24 cellular contexts compared by ENCODE assay signal in the genomic region with DNA sequence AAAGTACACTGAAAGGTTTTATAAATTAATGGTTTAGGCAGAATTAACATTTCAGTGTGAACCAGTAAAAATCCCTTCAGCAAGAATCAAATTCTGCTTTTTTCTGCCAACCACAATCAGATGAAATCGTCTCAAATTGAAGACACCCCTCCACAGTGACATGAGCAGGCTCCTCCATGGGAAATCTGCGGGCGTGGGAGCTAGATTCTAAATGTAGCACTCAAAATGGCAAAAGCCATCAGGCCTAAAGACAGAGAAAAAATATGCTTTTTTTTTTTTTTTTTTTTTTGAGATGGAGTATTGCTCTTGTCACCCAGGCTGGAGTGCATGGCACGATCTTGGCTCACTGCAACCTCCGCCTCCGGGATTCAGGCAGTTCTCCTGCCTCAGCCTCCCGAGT.
"Had no signal": no experiment of that assay in that cellular context is flagged by ENCODE, and none has a peak within 500 bp of the region (broad histone marks: within the 10 kb centered on the region; RNA-seq: fewer than 3 reads in every experiment).

No MANE protein-coding gene starts in this region.

- H3K27ac ChIP-seq: colonic mucosa, coronary artery, dorsolateral prefrontal cortex, epithelial cell of prostate, esophagus muscularis mucosa, esophagus squamous epithelium, foreskin keratinocyte, gastrocnemius medialis, gastroesophageal sphincter, heart left ventricle, heart right ventricle had no signal

- H3K4me1 ChIP-seq: colonic mucosa, esophagus muscularis mucosa, esophagus squamous epithelium, foreskin keratinocyte, gastrocnemius medialis, gastroesophageal sphincter, heart left ventricle, heart right ventricle had no signal

- ATAC-seq: effector memory CD8-positive, alpha-beta T cell; esophagus mucosa; foreskin keratinocyte; gastrocnemius medialis; gastroesophageal sphincter; heart left ventricle; heart right ventricle had no signal

- H3K4me1 Mint-ChIP-seq: endodermal cell had no signal

- DNase-seq: colonic mucosa; cortex of kidney; dermis blood vessel endothelial cell; dorsolateral prefrontal cortex; effector CD4-positive, alpha-beta T cell; effector CD8-positive, alpha-beta T cell; effector memory CD4-positive, alpha-beta T cell; effector memory CD8-positive, alpha-beta T cell; endodermal cell; erythroblast; esophagus squamous epithelium; foreskin fibroblast; foreskin keratinocyte; foreskin melanocyte; gastrocnemius medialis; glutamatergic neuron; heart left ventricle; heart right ventricle had no signal

- H3K9me3 ChIP-seq: colonic mucosa, gastrocnemius medialis had no signal

- H3K4me3 ChIP-seq: colonic mucosa, coronary artery, dorsolateral prefrontal cortex, esophagus muscularis mucosa, esophagus squamous epithelium, gastrocnemius medialis, gastroesophageal sphincter, heart left ventricle, heart right ventricle had no signal

- H3K27ac Mint-ChIP-seq: dendritic cell treated with granulocyte-macrophage colony-stimulating factor and Interleukin-4, amounts not matched to agents 40 ng/mL and 50 ng/mL, for 4 days; effector memory CD8-positive, alpha-beta T cell; endodermal cell had no signal

- H3K27me3 ChIP-seq: colonic mucosa, dorsolateral prefrontal cortex, esophagus muscularis mucosa, esophagus squamous epithelium, foreskin keratinocyte, gastrocnemius medialis, gastroesophageal sphincter, heart left ventricle, heart right ventricle had no signal

- H3K9me3 Mint-ChIP-seq: dendritic cell treated with granulocyte-macrophage colony-stimulating factor and Interleukin-4, amounts not matched to agents 40 ng/mL and 50 ng/mL, for 4 days; effector memory CD8-positive, alpha-beta T cell had no signal

- H3K4me3 Mint-ChIP-seq: dendritic cell treated with granulocyte-macrophage colony-stimulating factor and Interleukin-4, amounts not matched to agents 40 ng/mL and 50 ng/mL, for 4 days; effector memory CD8-positive, alpha-beta T cell; endodermal cell had no signal

- H3K36me3 ChIP-seq: colonic mucosa, esophagus muscularis mucosa, esophagus squamous epithelium, gastrocnemius medialis, gastroesophageal sphincter, heart left ventricle, heart right ventricle had no signal
